In genomic region chr13:89458456-89458855, GRCh38 we compare ENCODE assay signal across 18 cellular contexts.
"Had no signal": no experiment of that assay in that cellular context is flagged by ENCODE, and none has a peak within 500 bp of the region (broad histone marks: within the 10 kb centered on the region; RNA-seq: fewer than 3 reads in every experiment).

No MANE protein-coding gene starts in this region.

- FAIRE-seq: colon had no signal

- H3K4me1 Mint-ChIP-seq: immature natural killer cell; naive thymus-derived CD4-positive, alpha-beta T cell had no signal

- H3K9me3 ChIP-seq: gastroesophageal sphincter, right atrium auricular region, sigmoid colon had no signal

- H3K27ac Mint-ChIP-seq: dendritic cell treated with granulocyte-macrophage colony-stimulating factor and Interleukin-4, amounts not matched to agents 40 ng/mL and 50 ng/mL, for 4 days; effector memory CD8-positive, alpha-beta T cell; immature natural killer cell; naive thymus-derived CD4-positive, alpha-beta T cell; nephron progenitor cell had no signal

- ATAC-seq: effector memory CD8-positive, alpha-beta T cell; gastroesophageal sphincter; left colon; left ventricle myocardium superior; naive thymus-derived CD4-positive, alpha-beta T cell had no signal

- H3K4me3 Mint-ChIP-seq: dendritic cell treated with granulocyte-macrophage colony-stimulating factor and Interleukin-4, amounts not matched to agents 40 ng/mL and 50 ng/mL, for 4 days; effector memory CD8-positive, alpha-beta T cell; immature natural killer cell; naive thymus-derived CD4-positive, alpha-beta T cell; nephron progenitor cell had no signal

- H2AFZ ChIP-seq: parathyroid adenoma had no signal

- H3K27me3 Mint-ChIP-seq: dendritic cell treated with granulocyte-macrophage colony-stimulating factor and Interleukin-4, amounts not matched to agents 40 ng/mL and 50 ng/mL, for 4 days; effector memory CD8-positive, alpha-beta T cell; naive thymus-derived CD4-positive, alpha-beta T cell had no signal

- H3K9me3 Mint-ChIP-seq: nephron progenitor cell had no signal

- H3K36me3 ChIP-seq: gastroesophageal sphincter, right atrium auricular region, sigmoid colon had no signal

- H3K9ac ChIP-seq: parathyroid adenoma had no signal

- H3K4me1 ChIP-seq: gastroesophageal sphincter, parathyroid adenoma, right atrium auricular region, sigmoid colon had no signal

- DNase-seq: effector memory CD8-positive, alpha-beta T cell; erythroblast; glutamatergic neuron; immature natural killer cell; left colon; left ventricle myocardium superior; naive thymus-derived CD4-positive, alpha-beta T cell; nephron progenitor cell; sigmoid colon; stimulated activated CD4-positive, alpha-beta T cell treated with anti-CD3 and anti-CD28 coated beads, Interleukin-2, amount 100 ng/mL, for 48 hours; stimulated activated naive CD4-positive, alpha-beta T cell treated with Interleukin-2 at 50 U/mL for 16 hours had no signal

- H3K79me2 ChIP-seq: parathyroid adenoma had no signal

- H3K27me3 ChIP-seq: gastroesophageal sphincter, right atrium auricular region, sigmoid colon had no signal

- H3K36me3 Mint-ChIP-seq: immature natural killer cell; naive thymus-derived CD4-positive, alpha-beta T cell had no signal

- H3K27ac ChIP-seq: gastroesophageal sphincter, parathyroid adenoma, right atrium auricular region, sigmoid colon had no signal

- H3K4me3 ChIP-seq: gastroesophageal sphincter, lung, right atrium auricular region, sigmoid colon, smooth muscle cell had no signal
